Comparison of ENCODE assay signal across 1 cellular context in the genomic region with DNA sequence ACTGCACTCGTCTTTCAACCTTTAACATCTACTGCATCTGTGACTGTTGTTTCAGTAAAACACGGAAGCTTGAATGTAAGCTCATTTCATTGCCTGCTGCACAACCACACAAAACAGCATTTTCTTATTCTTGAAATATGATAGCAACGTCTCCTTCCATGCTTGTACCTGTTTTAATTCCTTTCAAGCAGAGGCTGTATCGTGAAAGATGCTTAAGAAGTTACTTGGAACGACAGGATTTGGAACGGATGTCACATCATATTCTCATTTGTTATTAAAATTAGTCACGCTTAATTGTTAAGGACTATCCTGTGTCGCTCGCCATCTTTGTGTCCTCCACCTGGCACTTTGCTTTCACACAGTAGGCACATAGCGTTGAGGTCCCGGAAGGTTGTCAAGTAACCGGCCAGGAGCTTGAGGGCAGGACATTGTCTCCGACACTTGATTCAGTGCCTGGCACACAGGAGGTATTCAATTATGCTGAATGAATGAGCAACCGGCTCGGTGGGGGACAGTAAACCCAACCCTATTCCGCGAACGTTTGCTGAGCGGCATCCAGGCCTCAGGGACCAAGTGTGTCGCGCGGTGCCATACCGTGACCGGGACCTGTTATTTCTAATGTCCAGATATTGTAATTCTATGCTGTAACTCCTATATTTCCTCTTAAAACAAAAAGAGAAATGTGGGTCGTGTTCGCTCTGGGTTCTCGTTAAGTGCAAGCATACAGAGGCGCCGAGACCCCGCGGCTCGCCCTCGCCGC.
TF ChIP-seq lines count a peak whose summit lies in the region.

No MANE protein-coding gene starts in this region.

TF ChIP-seq in GM12878, 131 proteins besides CTCF, POLR2A, EP300 and RAD21 (continues in another document):
- TF ChIP-seq ASH2L (IDR thresholded peaks at IDR 0.05; ENCODE audit: borderline replicate concordance, low read depth) (0 out of 2 replicates have a peak, but pooled peaks have one; percentile 12), WRNIP1 (IDR thresholded peaks at IDR 0.05; ENCODE audit: borderline replicate concordance, low read depth, low read length) (no peak), GABPA (IDR thresholded peaks at IDR 0.05; ENCODE audit: low read depth) (no peak), MYB (IDR thresholded peaks at IDR 0.05; ENCODE audit: borderline replicate concordance, low read depth, low read length) (no peak), CBX3 (IDR thresholded peaks at IDR 0.05; ENCODE audit: borderline replicate concordance, low read depth) (no peak), ZZZ3 (IDR thresholded peaks at IDR 0.05; ENCODE audit: control insufficient read depth, insufficient read length, low read depth) (no peak), YY1 (IDR thresholded peaks at IDR 0.05; ENCODE audit: low read depth, low read length) (peak; percentile 65; the same call in 1 of the 2 replicates), PAX5 (IDR thresholded peaks at IDR 0.05; ENCODE audit: borderline replicate concordance, low read depth, low read length) (peak; percentile 38; the same call in 1 of the 2 replicates), SMC3 (IDR thresholded peaks at IDR 0.05; ENCODE audit: borderline replicate concordance, low read length) (no peak), KLF5 (IDR thresholded peaks at IDR 0.05; ENCODE audit: partially characterized antibody) (no peak), SUPT20H (IDR thresholded peaks at IDR 0.05; ENCODE audit: borderline replicate concordance, control insufficient read depth, low read depth, low read length) (no peak), NR2F1 (conservative IDR thresholded peaks at IDR 0.05) (no peak), JUND (IDR thresholded peaks at IDR 0.05; ENCODE audit: low read depth, low read length) (no peak), SIN3A (IDR thresholded peaks at IDR 0.05; ENCODE audit: low read depth, low read length) (no peak; the same call in 1 of the 2 replicates), NR2C1 (IDR thresholded peaks at IDR 0.05) (no peak), POU2F2 (IDR thresholded peaks at IDR 0.05; ENCODE audit: borderline replicate concordance, low read depth, low read length) (0 out of 3 replicates have a peak, but pooled peaks have one; percentile 10), FOXK2 (IDR thresholded peaks at IDR 0.05) (no peak), ZNF274 (IDR thresholded peaks at IDR 0.05; ENCODE audit: insufficient read depth, insufficient read length) (no peak), KDM1A (IDR thresholded peaks at IDR 0.05; ENCODE audit: borderline replicate concordance) (no peak), FOS (IDR thresholded peaks at IDR 0.05; ENCODE audit: borderline replicate concordance, extremely low read depth, insufficient read length) (no peak), HDGF (IDR thresholded peaks at IDR 0.05) (no peak), TARDBP (IDR thresholded peaks at IDR 0.05; ENCODE audit: borderline replicate concordance) (no peak), BHLHE40 (IDR thresholded peaks at IDR 0.05; ENCODE audit: borderline replicate concordance in 1 of 2, low read depth in 2 of 2, low read length in 1 of 2) (no peak), TAF1 (IDR thresholded peaks at IDR 0.05; ENCODE audit: borderline replicate concordance, low read depth, low read length) (no peak), NRF1 (conservative IDR thresholded peaks at IDR 0.05; ENCODE audit: low read depth, low read length) (no peak), RELA (IDR thresholded peaks at IDR 0.05; ENCODE audit: borderline replicate concordance, partially characterized antibody) (no peak), CBFB (IDR thresholded peaks at IDR 0.05; ENCODE audit: low read depth) (no peak), SP1 (IDR thresholded peaks at IDR 0.05; ENCODE audit: low read depth, low read length) (no peak), NFIC (IDR thresholded peaks at IDR 0.05; ENCODE audit: low read depth, low read length) (peak; percentile 25; the same call in 1 of the 2 replicates), SUZ12 (IDR thresholded peaks at IDR 0.05; ENCODE audit: unreplicated experiment) (no peak), RAD51 (IDR thresholded peaks at IDR 0.05) (no peak), MEF2A (IDR thresholded peaks at IDR 0.05; ENCODE audit: insufficient read depth, low read depth, low read length) (no peak), POLR2AphosphoS2 (IDR thresholded peaks at IDR 0.05; ENCODE audit: low read depth, low read length) (no peak), ZNF24 (IDR thresholded peaks at IDR 0.05) (no peak), YBX1 (IDR thresholded peaks at IDR 0.05) (no peak)
- TF ChIP-seq, protein P1, sequence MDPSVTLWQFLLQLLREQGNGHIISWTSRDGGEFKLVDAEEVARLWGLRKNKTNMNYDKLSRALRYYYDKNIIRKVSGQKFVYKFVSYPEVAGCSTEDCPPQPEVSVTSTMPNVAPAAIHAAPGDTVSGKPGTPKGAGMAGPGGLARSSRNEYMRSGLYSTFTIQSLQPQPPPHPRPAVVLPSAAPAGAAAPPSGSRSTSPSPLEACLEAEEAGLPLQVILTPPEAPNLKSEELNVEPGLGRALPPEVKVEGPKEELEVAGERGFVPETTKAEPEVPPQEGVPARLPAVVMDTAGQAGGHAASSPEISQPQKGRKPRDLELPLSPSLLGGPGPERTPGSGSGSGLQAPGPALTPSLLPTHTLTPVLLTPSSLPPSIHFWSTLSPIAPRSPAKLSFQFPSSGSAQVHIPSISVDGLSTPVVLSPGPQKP (IDR thresholded peaks at IDR 0.05; ENCODE audit: low read depth, low read length), result 0 out of 2 replicates have a peak, but pooled peaks have one; percentile 3
- TF ChIP-seq, protein P2, sequence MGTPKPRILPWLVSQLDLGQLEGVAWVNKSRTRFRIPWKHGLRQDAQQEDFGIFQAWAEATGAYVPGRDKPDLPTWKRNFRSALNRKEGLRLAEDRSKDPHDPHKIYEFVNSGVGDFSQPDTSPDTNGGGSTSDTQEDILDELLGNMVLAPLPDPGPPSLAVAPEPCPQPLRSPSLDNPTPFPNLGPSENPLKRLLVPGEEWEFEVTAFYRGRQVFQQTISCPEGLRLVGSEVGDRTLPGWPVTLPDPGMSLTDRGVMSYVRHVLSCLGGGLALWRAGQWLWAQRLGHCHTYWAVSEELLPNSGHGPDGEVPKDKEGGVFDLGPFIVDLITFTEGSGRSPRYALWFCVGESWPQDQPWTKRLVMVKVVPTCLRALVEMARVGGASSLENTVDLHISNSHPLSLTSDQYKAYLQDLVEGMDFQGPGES (IDR thresholded peaks at IDR 0.05), result no peak
- TF ChIP-seq, protein P3, sequence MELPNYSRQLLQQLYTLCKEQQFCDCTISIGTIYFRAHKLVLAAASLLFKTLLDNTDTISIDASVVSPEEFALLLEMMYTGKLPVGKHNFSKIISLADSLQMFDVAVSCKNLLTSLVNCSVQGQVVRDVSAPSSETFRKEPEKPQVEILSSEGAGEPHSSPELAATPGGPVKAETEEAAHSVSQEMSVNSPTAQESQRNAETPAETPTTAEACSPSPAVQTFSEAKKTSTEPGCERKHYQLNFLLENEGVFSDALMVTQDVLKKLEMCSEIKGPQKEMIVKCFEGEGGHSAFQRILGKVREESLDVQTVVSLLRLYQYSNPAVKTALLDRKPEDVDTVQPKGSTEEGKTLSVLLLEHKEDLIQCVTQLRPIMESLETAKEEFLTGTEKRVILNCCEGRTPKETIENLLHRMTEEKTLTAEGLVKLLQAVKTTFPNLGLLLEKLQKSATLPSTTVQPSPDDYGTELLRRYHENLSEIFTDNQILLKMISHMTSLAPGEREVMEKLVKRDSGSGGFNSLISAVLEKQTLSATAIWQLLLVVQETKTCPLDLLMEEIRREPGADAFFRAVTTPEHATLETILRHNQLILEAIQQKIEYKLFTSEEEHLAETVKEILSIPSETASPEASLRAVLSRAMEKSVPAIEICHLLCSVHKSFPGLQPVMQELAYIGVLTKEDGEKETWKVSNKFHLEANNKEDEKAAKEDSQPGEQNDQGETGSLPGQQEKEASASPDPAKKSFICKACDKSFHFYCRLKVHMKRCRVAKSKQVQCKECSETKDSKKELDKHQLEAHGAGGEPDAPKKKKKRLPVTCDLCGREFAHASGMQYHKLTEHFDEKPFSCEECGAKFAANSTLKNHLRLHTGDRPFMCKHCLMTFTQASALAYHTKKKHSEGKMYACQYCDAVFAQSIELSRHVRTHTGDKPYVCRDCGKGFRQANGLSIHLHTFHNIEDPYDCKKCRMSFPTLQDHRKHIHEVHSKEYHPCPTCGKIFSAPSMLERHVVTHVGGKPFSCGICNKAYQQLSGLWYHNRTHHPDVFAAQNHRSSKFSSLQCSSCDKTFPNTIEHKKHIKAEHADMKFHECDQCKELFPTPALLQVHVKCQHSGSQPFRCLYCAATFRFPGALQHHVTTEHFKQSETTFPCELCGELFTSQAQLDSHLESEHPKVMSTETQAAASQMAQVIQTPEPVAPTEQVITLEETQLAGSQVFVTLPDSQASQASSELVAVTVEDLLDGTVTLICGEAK (IDR thresholded peaks at IDR 0.05; ENCODE audit: borderline replicate concordance), result peak; percentile 26; the same call in 1 of the 2 replicates
- TF ChIP-seq, protein P4, sequence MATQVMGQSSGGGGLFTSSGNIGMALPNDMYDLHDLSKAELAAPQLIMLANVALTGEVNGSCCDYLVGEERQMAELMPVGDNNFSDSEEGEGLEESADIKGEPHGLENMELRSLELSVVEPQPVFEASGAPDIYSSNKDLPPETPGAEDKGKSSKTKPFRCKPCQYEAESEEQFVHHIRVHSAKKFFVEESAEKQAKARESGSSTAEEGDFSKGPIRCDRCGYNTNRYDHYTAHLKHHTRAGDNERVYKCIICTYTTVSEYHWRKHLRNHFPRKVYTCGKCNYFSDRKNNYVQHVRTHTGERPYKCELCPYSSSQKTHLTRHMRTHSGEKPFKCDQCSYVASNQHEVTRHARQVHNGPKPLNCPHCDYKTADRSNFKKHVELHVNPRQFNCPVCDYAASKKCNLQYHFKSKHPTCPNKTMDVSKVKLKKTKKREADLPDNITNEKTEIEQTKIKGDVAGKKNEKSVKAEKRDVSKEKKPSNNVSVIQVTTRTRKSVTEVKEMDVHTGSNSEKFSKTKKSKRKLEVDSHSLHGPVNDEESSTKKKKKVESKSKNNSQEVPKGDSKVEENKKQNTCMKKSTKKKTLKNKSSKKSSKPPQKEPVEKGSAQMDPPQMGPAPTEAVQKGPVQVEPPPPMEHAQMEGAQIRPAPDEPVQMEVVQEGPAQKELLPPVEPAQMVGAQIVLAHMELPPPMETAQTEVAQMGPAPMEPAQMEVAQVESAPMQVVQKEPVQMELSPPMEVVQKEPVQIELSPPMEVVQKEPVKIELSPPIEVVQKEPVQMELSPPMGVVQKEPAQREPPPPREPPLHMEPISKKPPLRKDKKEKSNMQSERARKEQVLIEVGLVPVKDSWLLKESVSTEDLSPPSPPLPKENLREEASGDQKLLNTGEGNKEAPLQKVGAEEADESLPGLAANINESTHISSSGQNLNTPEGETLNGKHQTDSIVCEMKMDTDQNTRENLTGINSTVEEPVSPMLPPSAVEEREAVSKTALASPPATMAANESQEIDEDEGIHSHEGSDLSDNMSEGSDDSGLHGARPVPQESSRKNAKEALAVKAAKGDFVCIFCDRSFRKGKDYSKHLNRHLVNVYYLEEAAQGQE (IDR thresholded peaks at IDR 0.05; ENCODE audit: low read depth, low read length), result no peak
- TF ChIP-seq, protein P5, sequence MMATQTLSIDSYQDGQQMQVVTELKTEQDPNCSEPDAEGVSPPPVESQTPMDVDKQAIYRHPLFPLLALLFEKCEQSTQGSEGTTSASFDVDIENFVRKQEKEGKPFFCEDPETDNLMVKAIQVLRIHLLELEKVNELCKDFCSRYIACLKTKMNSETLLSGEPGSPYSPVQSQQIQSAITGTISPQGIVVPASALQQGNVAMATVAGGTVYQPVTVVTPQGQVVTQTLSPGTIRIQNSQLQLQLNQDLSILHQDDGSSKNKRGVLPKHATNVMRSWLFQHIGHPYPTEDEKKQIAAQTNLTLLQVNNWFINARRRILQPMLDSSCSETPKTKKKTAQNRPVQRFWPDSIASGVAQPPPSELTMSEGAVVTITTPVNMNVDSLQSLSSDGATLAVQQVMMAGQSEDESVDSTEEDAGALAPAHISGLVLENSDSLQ (IDR thresholded peaks at IDR 0.05), result no peak
- TF ChIP-seq, protein P6, sequence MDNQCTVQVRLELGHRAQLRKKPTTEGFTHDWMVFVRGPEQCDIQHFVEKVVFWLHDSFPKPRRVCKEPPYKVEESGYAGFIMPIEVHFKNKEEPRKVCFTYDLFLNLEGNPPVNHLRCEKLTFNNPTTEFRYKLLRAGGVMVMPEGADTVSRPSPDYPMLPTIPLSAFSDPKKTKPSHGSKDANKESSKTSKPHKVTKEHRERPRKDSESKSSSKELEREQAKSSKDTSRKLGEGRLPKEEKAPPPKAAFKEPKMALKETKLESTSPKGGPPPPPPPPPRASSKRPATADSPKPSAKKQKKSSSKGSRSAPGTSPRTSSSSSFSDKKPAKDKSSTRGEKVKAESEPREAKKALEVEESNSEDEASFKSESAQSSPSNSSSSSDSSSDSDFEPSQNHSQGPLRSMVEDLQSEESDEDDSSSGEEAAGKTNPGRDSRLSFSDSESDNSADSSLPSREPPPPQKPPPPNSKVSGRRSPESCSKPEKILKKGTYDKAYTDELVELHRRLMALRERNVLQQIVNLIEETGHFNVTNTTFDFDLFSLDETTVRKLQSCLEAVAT (IDR thresholded peaks at IDR 0.05), result 0 out of 2 replicates have a peak, but pooled peaks have one; percentile 43
- TF ChIP-seq, protein P7, sequence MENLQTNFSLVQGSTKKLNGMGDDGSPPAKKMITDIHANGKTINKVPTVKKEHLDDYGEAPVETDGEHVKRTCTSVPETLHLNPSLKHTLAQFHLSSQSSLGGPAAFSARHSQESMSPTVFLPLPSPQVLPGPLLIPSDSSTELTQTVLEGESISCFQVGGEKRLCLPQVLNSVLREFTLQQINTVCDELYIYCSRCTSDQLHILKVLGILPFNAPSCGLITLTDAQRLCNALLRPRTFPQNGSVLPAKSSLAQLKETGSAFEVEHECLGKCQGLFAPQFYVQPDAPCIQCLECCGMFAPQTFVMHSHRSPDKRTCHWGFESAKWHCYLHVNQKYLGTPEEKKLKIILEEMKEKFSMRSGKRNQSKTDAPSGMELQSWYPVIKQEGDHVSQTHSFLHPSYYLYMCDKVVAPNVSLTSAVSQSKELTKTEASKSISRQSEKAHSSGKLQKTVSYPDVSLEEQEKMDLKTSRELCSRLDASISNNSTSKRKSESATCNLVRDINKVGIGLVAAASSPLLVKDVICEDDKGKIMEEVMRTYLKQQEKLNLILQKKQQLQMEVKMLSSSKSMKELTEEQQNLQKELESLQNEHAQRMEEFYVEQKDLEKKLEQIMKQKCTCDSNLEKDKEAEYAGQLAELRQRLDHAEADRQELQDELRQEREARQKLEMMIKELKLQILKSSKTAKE (IDR thresholded peaks at IDR 0.05; ENCODE audit: low read depth, poor library complexity, severe bottlenecking), result no peak
- TF ChIP-seq, protein P8, sequence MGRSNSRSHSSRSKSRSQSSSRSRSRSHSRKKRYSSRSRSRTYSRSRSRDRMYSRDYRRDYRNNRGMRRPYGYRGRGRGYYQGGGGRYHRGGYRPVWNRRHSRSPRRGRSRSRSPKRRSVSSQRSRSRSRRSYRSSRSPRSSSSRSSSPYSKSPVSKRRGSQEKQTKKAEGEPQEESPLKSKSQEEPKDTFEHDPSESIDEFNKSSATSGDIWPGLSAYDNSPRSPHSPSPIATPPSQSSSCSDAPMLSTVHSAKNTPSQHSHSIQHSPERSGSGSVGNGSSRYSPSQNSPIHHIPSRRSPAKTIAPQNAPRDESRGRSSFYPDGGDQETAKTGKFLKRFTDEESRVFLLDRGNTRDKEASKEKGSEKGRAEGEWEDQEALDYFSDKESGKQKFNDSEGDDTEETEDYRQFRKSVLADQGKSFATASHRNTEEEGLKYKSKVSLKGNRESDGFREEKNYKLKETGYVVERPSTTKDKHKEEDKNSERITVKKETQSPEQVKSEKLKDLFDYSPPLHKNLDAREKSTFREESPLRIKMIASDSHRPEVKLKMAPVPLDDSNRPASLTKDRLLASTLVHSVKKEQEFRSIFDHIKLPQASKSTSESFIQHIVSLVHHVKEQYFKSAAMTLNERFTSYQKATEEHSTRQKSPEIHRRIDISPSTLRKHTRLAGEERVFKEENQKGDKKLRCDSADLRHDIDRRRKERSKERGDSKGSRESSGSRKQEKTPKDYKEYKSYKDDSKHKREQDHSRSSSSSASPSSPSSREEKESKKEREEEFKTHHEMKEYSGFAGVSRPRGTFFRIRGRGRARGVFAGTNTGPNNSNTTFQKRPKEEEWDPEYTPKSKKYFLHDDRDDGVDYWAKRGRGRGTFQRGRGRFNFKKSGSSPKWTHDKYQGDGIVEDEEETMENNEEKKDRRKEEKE (IDR thresholded peaks at IDR 0.05), result no peak
